ENCODE assay signal across 9 cellular contexts in genomic region chrX:2499507-2499906, GRCh38. TPM values are rescaled to one million over a fixed set of nuclear protein-coding genes. Genes with fewer than 3 reads are reported as not detected.
DNase-seq lines count a peak whose midpoint lies in the region; TF ChIP-seq lines count a peak whose summit lies in the region.
"Had no signal": no experiment of that assay in that cellular context is flagged by ENCODE, and none has a peak within 500 bp of the region (broad histone marks: within the 10 kb centered on the region; RNA-seq: fewer than 3 reads in every experiment).

No MANE protein-coding gene starts in this region.

- peaks cover 10% of the 10 kb centered on the region; the same call in 1 of the 2 replicates for H3K4me1 ChIP-seq in ES-I3 (ENCODE audit: insufficient read depth, low read length)
- peaks cover 9% of the 10 kb centered on the region for H3K4me1 ChIP-seq in prostate gland (replicated peaks)

- H3K9ac ChIP-seq in ES-I3 (ENCODE audit: low read depth, low read length) (peak overlapping the region; percentile 92; the same call in 1 of the 2 replicates), SK-N-MC (ENCODE audit: insufficient read length) (peak overlapping the region; percentile 86)

- peak overlapping the region; percentile 90 for H3K4me3 ChIP-seq in SK-N-MC
- H3K4me3 ChIP-seq in fibroblast of pulmonary artery (replicated peaks; ENCODE audit: low read depth, low read length) = peak overlapping the region; percentile 77
- peak overlapping the region; percentile 89 to 95 for H3K4me3 ChIP-seq in prostate gland

- no peak for TF ChIP-seq POLR2A in prostate gland (IDR thresholded peaks at IDR 0.05)

- H3K36me3 ChIP-seq in ES-I3 (ENCODE audit: insufficient read depth, low read length) = peaks cover 3% of the 10 kb centered on the region; the same call in 1 of the 2 replicates
- peaks cover 10% of the 10 kb centered on the region for H3K36me3 ChIP-seq in SK-N-MC (ENCODE audit: insufficient read depth, low read length)
- no peaks in the 10 kb centered on the region for H3K36me3 ChIP-seq in prostate gland

- H3K27ac ChIP-seq in SK-N-MC (peak overlapping the region; percentile 88), prostate gland (peak overlapping the region; percentile 91 to 96)

- WGBS in prostate gland = 81% methylated on average over 8 of the region's 8 CpGs

- DNase-seq in SK-N-MC (ENCODE audit: low read depth, low spot score) (no peak), fibroblast of pulmonary artery (ENCODE audit: low read depth) (no peak), prostate gland (ENCODE audit: low spot score) (no peak), DMS79 (lab: John Stamatoyannopoulos, UW) (no peak), NCI-H748 treated with DMSO at 0.1 percent for 48 hours (lab: John Stamatoyannopoulos, UW) (no peak), NCI-H1436 (lab: John Stamatoyannopoulos, UW) (no peak), SHP77 (lab: John Stamatoyannopoulos, UW) (no peak)
- DNase-seq: stimulated activated CD4-positive, alpha-beta T cell treated with anti-CD3 and anti-CD28 coated beads, Interleukin-1b, Interleukin-23, amount 100 ng/mL, for 48 hours had no signal

- intact Hi-C loops in prostate gland (cut with DNase I) = loop anchor here (5.0 kb wide), 1 partner anchor 97 kb away; no protein-coding TSS in a partner anchor

- H3K9me3 ChIP-seq in ES-I3 (ENCODE audit: control insufficient read depth, insufficient read depth, low read length) = no peaks in the 10 kb centered on the region
- no peaks in the 10 kb centered on the region for H3K9me3 ChIP-seq in SK-N-MC (ENCODE audit: low read depth, low read length)
- H3K9me3 ChIP-seq in prostate gland = no peaks in the 10 kb centered on the region

- TF ChIP-seq CTCF in fibroblast of pulmonary artery (IDR thresholded peaks at IDR 0.05; ENCODE audit: low read length, missing control alignments) = no peak
- no peak for TF ChIP-seq CTCF in prostate gland (IDR thresholded peaks at IDR 0.05)

- H3K27me3 ChIP-seq in prostate gland (replicated peaks; ENCODE audit: insufficient read depth) = no peaks in the 10 kb centered on the region

RNA-seq across cellular contexts. Expression of gene DHRSX, which starts 1.3 kb away (rescaled TPM):
- total RNA-seq in prostate gland = 10 to 100 TPM; 24.2 to 37.1 TPM

RNA-seq across cellular contexts. Expression of gene ZBED1, which starts 1.3 kb away (rescaled TPM):
- 10 to 100 TPM; 52.6 to 92.1 TPM for total RNA-seq in prostate gland
